8 cellular contexts compared by ENCODE assay signal in the genomic region with DNA sequence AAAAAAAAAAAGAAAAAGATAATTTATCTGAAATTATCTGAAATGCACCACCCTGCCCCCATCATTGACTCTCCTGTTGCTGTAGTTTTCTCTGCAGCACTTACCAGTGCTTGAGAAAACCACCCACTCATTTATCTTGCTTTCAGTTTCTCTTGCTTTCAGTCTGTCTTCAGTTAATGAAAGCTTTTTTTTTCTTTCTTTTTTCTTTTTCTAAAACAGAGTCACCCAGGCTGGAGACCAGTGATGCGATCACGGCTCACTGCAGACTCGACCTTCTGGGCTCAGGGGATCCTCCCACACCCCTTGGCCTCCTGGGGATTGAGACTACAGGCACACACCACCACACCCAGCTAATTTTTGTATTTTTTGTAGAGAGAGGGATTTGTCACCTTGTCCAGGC. TPM values are rescaled to one million over a fixed set of nuclear protein-coding genes. Genes with fewer than 3 reads are reported as not detected.
DNase-seq lines count a peak whose midpoint lies in the region; ATAC-seq and TF ChIP-seq lines count a peak whose summit lies in the region.

No MANE protein-coding gene starts in this region.

- DNase-seq in GM19240 (ENCODE audit: insufficient read length, low spot score) (peak; percentile 71), lower lobe of right lung (no peak), T-helper 9 cell (no peak), NCI-H1694 treated with DMSO at 0.1 percent for 48 hours (lab: John Stamatoyannopoulos, UW) (no peak), uterus (no peak), inferior parietal cortex (ENCODE audit: extremely low spot score) (no peak)
- peak; percentile 22 to 40 for DNase-seq in activated CD4-positive, alpha-beta T cell treated with anti-CD3 and anti-CD28 coated beads for 4 hours

- H3K9me3 ChIP-seq in lower lobe of right lung = no peaks in the 10 kb centered on the region
- no peaks in the 10 kb centered on the region for H3K9me3 ChIP-seq in uterus

- ATAC-seq in HG03095 (IDR thresholded peaks at IDR 0.05; ENCODE audit: unreplicated experiment) = peak; percentile 55
- peak; percentile 46 to 72 for ATAC-seq in lower lobe of right lung

- H3K4me1 ChIP-seq in lower lobe of right lung (peaks cover 64% of the 10 kb centered on the region), uterus (no peaks in the 10 kb centered on the region)

- H3K27ac ChIP-seq in lower lobe of right lung (peak overlapping the region; percentile 84), uterus (peak overlapping the region in 1 of 2 donors; percentile 3)

- no peaks in the 10 kb centered on the region for H3K36me3 ChIP-seq in lower lobe of right lung
- no peaks in the 10 kb centered on the region for H3K36me3 ChIP-seq in uterus

- intact Hi-C loops in lower lobe of right lung (cut with DNase I) = no loop called here
- intact Hi-C loops in uterus (cut with DNase I; ENCODE audit: low total_unique reads) = loop anchor here (10.0 kb wide), 1 partner anchor 97 kb away; a partner anchor contains a TSS

- H3K27me3 ChIP-seq in lower lobe of right lung (ENCODE audit: low read depth) (no peaks in the 10 kb centered on the region), uterus (no peaks in the 10 kb centered on the region)

- H3K4me3 ChIP-seq in lower lobe of right lung (peak overlapping the region; percentile 28), uterus (no peak overlapping the region)

- TF ChIP-seq CTCF in lower lobe of right lung (IDR thresholded peaks at IDR 0.05) (no peak), uterus (IDR thresholded peaks at IDR 0.05) (no peak)

- TF ChIP-seq POLR2A in uterus (IDR thresholded peaks at IDR 0.05) = no peak

RNA-seq across cellular contexts. Expression of a gene that starts 4.3 kb away (rescaled TPM):
- 650 TPM for total RNA-seq in lower lobe of right lung
- 1 to 10 TPM; 2.5 to 7.7 (median 5.8) TPM for total RNA-seq in uterus

RNA-seq across cellular contexts. Expression of a gene that starts 15.5 kb away (rescaled TPM):
- total RNA-seq in lower lobe of right lung (9.4 TPM), uterus (10 to 100 TPM; 20.6 to 70.6 (median 36.0) TPM)

RNA-seq across cellular contexts. Expression of a gene that starts 22.7 kb away (rescaled TPM):
- total RNA-seq in lower lobe of right lung (44.3 TPM), uterus (10 to 100 TPM; 19.7 to 89.4 (median 38.9) TPM)

RNA-seq across cellular contexts. Expression of a gene that starts 43.1 kb away (rescaled TPM):
- total RNA-seq in lower lobe of right lung (16.4 TPM), uterus (1,000 to 10,000 TPM in 1 of 4 donors, 100 to 1,000 TPM in 3; 267 to 1,727 (median 599) TPM)

RNA-seq across cellular contexts. Expression of a gene that starts 52.8 kb away (rescaled TPM):
- total RNA-seq in lower lobe of right lung (38.7 TPM), uterus (100 to 1,000 TPM in 1 of 4 donors, 10 to 100 TPM in 3; 44.6 to 138 (median 58.2) TPM)

Comparison
In these comparisons a context has a peak if more than half of its experiments do, and no peak if none do; other contexts are left out.
1. DNase-seq: peak in GM19240 (single experiment) and activated CD4-positive, alpha-beta T cell treated with anti-CD3 and anti-CD28 coated beads for 4 hours (2 of 2); none in lower lobe of right lung (single experiment), T-helper 9 cell (single experiment), NCI-H1694 treated with DMSO at 0.1 percent for 48 hours (single experiment), uterus (0 of 2) and inferior parietal cortex (single experiment).
2. RNA of a gene that starts 4.3 kb away (total RNA-seq): 650 TPM in lower lobe of right lung (single experiment); 2.5 to 7.7 TPM in uterus; every median in the first group is over 10 times any median in the second.